ENCODE assay signal across 8 cellular contexts in the genomic region with DNA sequence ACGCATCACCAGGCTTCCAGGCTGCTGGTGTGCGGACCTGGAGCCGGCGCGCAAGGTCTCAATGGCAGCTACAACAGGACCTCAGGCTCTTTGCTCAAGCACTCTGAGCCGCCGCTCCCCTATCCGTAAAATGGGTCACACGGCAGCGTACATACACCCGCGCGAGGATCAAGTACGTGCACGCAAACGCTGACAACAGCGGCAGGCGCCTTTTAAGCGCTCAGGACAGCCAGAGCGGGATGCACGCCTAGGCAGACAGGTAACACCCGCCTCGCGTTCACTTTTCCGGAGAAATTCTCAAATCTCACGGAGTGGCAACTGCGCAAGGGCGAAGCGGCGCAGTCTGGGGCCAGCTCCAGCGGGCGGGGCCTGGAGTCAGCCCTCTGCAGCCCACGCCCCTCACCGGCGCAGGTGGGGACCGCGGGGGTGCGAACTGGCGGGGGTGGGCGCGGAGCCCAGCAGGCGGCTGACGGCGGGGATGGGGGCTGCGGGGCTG. TPM values are rescaled to one million over a fixed set of nuclear protein-coding genes. Genes with fewer than 3 reads are reported as not detected.
DNase-seq lines count a peak whose midpoint lies in the region; ATAC-seq and TF ChIP-seq lines count a peak whose summit lies in the region.

No MANE protein-coding gene starts in this region.

- H3K4me1 ChIP-seq in ectodermal cell (ENCODE audit: control insufficient read depth, insufficient read depth, low read length), result no peaks in the 10 kb centered on the region

- H3K27ac ChIP-seq in ectodermal cell (ENCODE audit: insufficient read depth, low read depth, low read length, poor library complexity, severe bottlenecking), result no peak overlapping the region

- CTCF ChIA-PET in activated CD4-positive, alpha-beta memory T cell treated with anti-CD3 and anti-CD28 coated beads for 36 hours (lab: Charles Lee), result interaction anchor here (0.7 to 2.9 kb wide), 7 partner anchors 8 to 100 kb away, joined by 3 to 8 read pairs (median 3); no protein-coding TSS in a partner anchor

- peaks cover 3% of the 10 kb centered on the region for H3K36me3 Mint-ChIP-seq in activated CD4-positive, alpha-beta memory T cell treated with anti-CD3 and anti-CD28 coated beads for 36 hours
- H3K36me3 Mint-ChIP-seq in mesothelial cell of epicardium, result no peaks in the 10 kb centered on the region

- peak overlapping the region; percentile 85 for H3K27ac Mint-ChIP-seq in activated CD4-positive, alpha-beta memory T cell treated with anti-CD3 and anti-CD28 coated beads for 36 hours
- H3K27ac Mint-ChIP-seq in mesothelial cell of epicardium, result peak overlapping the region; percentile 88

- POLR2A ChIA-PET in activated CD4-positive, alpha-beta memory T cell treated with anti-CD3 and anti-CD28 coated beads for 36 hours (lab: Charles Lee), result interaction anchor here (1.1 to 2.5 kb wide), 4 partner anchors 13 to 56 kb away, joined by 4 to 13 read pairs (median 4); no protein-coding TSS in a partner anchor

- H3K4me3 Mint-ChIP-seq in activated CD4-positive, alpha-beta memory T cell treated with anti-CD3 and anti-CD28 coated beads for 36 hours, result peak overlapping the region; percentile 95
- H3K4me3 Mint-ChIP-seq in mesothelial cell of epicardium, result peak overlapping the region; percentile 85

- no peaks in the 10 kb centered on the region for H3K36me3 ChIP-seq in ectodermal cell (ENCODE audit: control insufficient read depth, insufficient read depth, low read length)

- DNase-seq in NCI-H510A treated with DMSO at 0.1 percent for 48 hours (lab: John Stamatoyannopoulos, UW) (peak; percentile 4), NCI-H510A (lab: John Stamatoyannopoulos, UW) (no peak), NCI-H2196 (lab: John Stamatoyannopoulos, UW; ENCODE audit: unreplicated experiment) (peak; percentile 41), mesothelial cell of epicardium (ENCODE audit: low spot score in 2 of 2, unreplicated experiment in 2 of 2) (peak in 1 of 2 experiments; percentile 69)
- peak; percentile 85 for DNase-seq in activated CD4-positive, alpha-beta memory T cell treated with anti-CD3 and anti-CD28 coated beads for 36 hours
- DNase-seq in stimulated activated CD8-positive, alpha-beta memory T cell treated with anti-CD3 and anti-CD28 coated beads, Interleukin-15, amount 100 ng/mL, for 1 hour (ENCODE audit: low read depth), result peak; percentile 44

- no peaks in the 10 kb centered on the region for H3K27me3 ChIP-seq in ectodermal cell (ENCODE audit: control insufficient read depth, insufficient read depth, low read length, poor library complexity, severe bottlenecking)

- peaks cover 33% of the 10 kb centered on the region for H3K4me1 Mint-ChIP-seq in activated CD4-positive, alpha-beta memory T cell treated with anti-CD3 and anti-CD28 coated beads for 36 hours (ENCODE audit: low read depth)
- H3K4me1 Mint-ChIP-seq in mesothelial cell of epicardium, result peaks cover 16% of the 10 kb centered on the region

- intact Hi-C loops in activated CD4-positive, alpha-beta memory T cell treated with anti-CD3 and anti-CD28 coated beads for 36 hours (cut with micrococcal nuclease), result loop anchor here (2.0 kb wide), 1 partner anchor 18 kb away; no protein-coding TSS in a partner anchor

- whole genome bisulfite sequencing in ectodermal cell, 2 experiments, result 1% methylated on average over 45 of the region's 45 CpGs

- H3K4me3 ChIP-seq in ectodermal cell (ENCODE audit: insufficient read depth, low read depth, low read length), result peak overlapping the region; percentile 65

- no peaks in the 10 kb centered on the region for H3K9me3 ChIP-seq in ectodermal cell (ENCODE audit: control insufficient read depth, low read length)

- no peaks in the 10 kb centered on the region for H3K9me3 Mint-ChIP-seq in activated CD4-positive, alpha-beta memory T cell treated with anti-CD3 and anti-CD28 coated beads for 36 hours
- H3K9me3 Mint-ChIP-seq in mesothelial cell of epicardium, result no peaks in the 10 kb centered on the region

- TF ChIP-seq CTCF in mesothelial cell of epicardium (IDR thresholded peaks at IDR 0.05; ENCODE audit: unreplicated experiment), result no peak

- ATAC-seq in HG02943 (IDR thresholded peaks at IDR 0.05; ENCODE audit: low read depth, unreplicated experiment), result peak; percentile 80

- no peaks in the 10 kb centered on the region for H3K27me3 Mint-ChIP-seq in activated CD4-positive, alpha-beta memory T cell treated with anti-CD3 and anti-CD28 coated beads for 36 hours
- no peaks in the 10 kb centered on the region for H3K27me3 Mint-ChIP-seq in mesothelial cell of epicardium (ENCODE audit: low read depth)

RNA-seq across cellular contexts. Expression of a gene that starts 0.5 kb away (rescaled TPM):
- 10 to 100 TPM; 40.5 to 42.3 TPM for total RNA-seq in activated CD4-positive, alpha-beta memory T cell treated with anti-CD3 and anti-CD28 coated beads for 36 hours
- 34.9 TPM for polyA plus RNA-seq in ectodermal cell (2013, experiment 1 of 4)
- polyA plus RNA-seq in ectodermal cell (2013, experiment 2 of 4), result 36.9 TPM
- 26.4 TPM for polyA plus RNA-seq in ectodermal cell (2013, experiment 3 of 4)
- 26.1 TPM for polyA plus RNA-seq in ectodermal cell (2013, experiment 4 of 4)
- total RNA-seq in mesothelial cell of epicardium, result 20.3 to 22.9 TPM (median 22.1 TPM) in 3 replicates

RNA-seq across cellular contexts. Expression of a gene that starts 35.5 kb away (rescaled TPM):
- 1 to 10 TPM; 1.1 to 1.5 TPM for total RNA-seq in activated CD4-positive, alpha-beta memory T cell treated with anti-CD3 and anti-CD28 coated beads for 36 hours
- polyA plus RNA-seq in ectodermal cell (2013, experiment 1 of 4), result not detected
- polyA plus RNA-seq in ectodermal cell (2013, experiment 2 of 4), result 0.39 TPM
- not detected for polyA plus RNA-seq in ectodermal cell (2013, experiment 3 of 4)
- not detected for polyA plus RNA-seq in ectodermal cell (2013, experiment 4 of 4)
- 1.0 to 1.7 TPM (median 1.3 TPM) in 3 replicates for total RNA-seq in mesothelial cell of epicardium
